In the genomic region with DNA sequence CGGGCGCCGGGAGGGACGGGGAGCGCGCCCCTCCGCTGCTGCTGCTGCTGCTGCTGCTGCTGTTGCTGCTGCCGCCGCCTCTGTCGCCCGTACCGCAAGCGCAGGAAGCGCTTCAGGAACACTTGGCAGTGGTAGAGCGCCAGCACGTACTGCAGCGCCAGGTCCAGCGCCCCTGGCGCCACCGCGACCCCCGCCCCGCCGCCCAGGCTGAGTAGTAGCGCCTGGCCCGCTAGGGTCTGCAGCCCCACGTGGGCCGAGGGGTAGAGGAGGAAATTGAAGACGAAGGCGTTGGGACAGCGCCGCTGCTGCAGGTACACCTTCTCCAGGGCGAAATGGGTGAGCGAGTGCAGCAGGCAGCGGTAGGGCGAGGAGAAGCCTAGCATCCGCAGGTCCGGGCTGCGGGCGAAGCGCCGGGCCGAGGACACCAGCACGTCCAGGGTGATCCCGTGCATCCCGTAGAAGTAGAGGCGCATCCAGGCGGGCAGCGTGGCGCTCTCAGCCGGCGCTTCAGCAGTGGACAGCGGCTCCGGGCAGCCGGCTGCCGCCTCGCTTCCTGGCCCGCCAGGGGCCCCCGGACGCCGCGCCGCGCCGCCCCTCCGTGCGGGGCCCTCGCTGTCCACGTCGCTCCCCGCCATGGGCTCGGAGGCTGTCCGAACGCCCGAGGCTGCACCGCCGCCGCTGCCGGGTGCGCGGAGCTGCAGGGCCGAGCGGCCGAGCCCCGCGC, we compare ENCODE assay signal across 2 cellular contexts.
TF ChIP-seq lines count a peak whose summit lies in the region.

Gene TMEM229A, minus strand, starts transcription at position 699 of the 724 bp plus-strand sequence. Its CDS starts 64 bp downstream, at position 635.

TF ChIP-seq in HCT116, 20 proteins besides CTCF, POLR2A, EP300 and RAD21:
- TF ChIP-seq, protein P1, sequence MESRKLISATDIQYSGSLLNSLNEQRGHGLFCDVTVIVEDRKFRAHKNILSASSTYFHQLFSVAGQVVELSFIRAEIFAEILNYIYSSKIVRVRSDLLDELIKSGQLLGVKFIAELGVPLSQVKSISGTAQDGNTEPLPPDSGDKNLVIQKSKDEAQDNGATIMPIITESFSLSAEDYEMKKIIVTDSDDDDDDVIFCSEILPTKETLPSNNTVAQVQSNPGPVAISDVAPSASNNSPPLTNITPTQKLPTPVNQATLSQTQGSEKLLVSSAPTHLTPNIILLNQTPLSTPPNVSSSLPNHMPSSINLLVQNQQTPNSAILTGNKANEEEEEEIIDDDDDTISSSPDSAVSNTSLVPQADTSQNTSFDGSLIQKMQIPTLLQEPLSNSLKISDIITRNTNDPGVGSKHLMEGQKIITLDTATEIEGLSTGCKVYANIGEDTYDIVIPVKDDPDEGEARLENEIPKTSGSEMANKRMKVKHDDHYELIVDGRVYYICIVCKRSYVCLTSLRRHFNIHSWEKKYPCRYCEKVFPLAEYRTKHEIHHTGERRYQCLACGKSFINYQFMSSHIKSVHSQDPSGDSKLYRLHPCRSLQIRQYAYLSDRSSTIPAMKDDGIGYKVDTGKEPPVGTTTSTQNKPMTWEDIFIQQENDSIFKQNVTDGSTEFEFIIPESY (IDR thresholded peaks at IDR 0.05; ENCODE audit: extremely low read depth, insufficient replicate concordance, low read length) = no peak
- TF ChIP-seq REST (IDR thresholded peaks at IDR 0.05; ENCODE audit: low read depth) = 0 out of 2 replicates have a peak, but pooled peaks have one; percentile 6
TF ChIP-seq in HCT116: peak in this region for 1.

TF ChIP-seq in HepG2, 621 proteins besides CTCF, POLR2A, EP300 and RAD21:
- TF ChIP-seq REST (IDR thresholded peaks at IDR 0.05; ENCODE audit: borderline replicate concordance in 1 of 2, low read depth in 1 of 2, low read length in 2 of 2) (peak; percentile 39 to 84), TP53 (CRISPR knock-in tag; conservative IDR thresholded peaks at IDR 0.05) (no peak), RELA (CRISPR knock-in tag; IDR thresholded peaks at IDR 0.05) (no peak), HNRNPLL (IDR thresholded peaks at IDR 0.05; ENCODE audit: low read depth, low read length, poor library complexity, severe bottlenecking) (peak; percentile 81), HMG20B (CRISPR knock-in tag; conservative IDR thresholded peaks at IDR 0.05) (no peak)
